1 cellular context compared by ENCODE assay signal in the genomic region with DNA sequence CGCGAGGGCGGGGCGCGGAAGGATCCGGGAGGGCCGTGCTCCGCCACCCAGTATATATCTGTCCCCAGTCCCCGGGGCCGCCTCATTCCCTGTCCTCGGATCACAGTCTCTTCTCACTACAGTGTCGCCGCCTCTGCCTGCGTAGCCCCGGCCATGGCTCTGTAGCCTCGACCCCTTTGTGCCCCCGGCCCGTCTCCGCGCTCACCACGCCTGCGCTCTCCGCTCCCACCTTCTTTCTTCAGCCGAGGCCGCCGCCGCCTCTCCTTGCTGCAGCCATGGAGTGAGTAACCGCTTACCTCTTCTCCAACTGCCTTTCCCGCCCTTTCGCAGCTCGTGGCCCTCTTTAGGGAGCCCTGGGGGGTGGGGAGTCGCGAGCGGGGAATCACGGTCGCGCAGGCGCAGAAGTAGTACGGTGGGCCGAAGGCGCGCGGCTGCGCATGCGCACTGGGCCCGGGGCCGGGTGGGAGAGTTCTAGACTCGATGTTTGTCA.
TF ChIP-seq lines count a peak whose summit lies in the region.

Gene ATF5 (plus strand): TSS at position 85 of the 490 bp plus-strand sequence. CDS start 1,646 bp downstream, outside the sequence.
A gene with protein sequence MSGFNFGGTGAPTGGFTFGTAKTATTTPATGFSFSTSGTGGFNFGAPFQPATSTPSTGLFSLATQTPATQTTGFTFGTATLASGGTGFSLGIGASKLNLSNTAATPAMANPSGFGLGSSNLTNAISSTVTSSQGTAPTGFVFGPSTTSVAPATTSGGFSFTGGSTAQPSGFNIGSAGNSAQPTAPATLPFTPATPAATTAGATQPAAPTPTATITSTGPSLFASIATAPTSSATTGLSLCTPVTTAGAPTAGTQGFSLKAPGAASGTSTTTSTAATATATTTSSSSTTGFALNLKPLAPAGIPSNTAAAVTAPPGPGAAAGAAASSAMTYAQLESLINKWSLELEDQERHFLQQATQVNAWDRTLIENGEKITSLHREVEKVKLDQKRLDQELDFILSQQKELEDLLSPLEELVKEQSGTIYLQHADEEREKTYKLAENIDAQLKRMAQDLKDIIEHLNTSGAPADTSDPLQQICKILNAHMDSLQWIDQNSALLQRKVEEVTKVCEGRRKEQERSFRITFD (minus strand): TSS at position 384 of the 490 bp plus-strand sequence. CDS start 19,697 bp downstream, outside the sequence.

TF ChIP-seq in K562, 482 proteins besides CTCF, POLR2A, EP300 and RAD21 (continued from another document and continues in another):
- TF ChIP-seq ZBTB43 (CRISPR knock-in tag; IDR thresholded peaks at IDR 0.05) = peak; percentile 47; the same call in 1 of the 2 replicates
- TF ChIP-seq, protein P1, sequence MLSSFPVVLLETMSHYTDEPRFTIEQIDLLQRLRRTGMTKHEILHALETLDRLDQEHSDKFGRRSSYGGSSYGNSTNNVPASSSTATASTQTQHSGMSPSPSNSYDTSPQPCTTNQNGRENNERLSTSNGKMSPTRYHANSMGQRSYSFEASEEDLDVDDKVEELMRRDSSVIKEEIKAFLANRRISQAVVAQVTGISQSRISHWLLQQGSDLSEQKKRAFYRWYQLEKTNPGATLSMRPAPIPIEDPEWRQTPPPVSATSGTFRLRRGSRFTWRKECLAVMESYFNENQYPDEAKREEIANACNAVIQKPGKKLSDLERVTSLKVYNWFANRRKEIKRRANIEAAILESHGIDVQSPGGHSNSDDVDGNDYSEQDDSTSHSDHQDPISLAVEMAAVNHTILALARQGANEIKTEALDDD (IDR thresholded peaks at IDR 0.05) = no peak
- peak; percentile 40; the same call in 1 of the 2 replicates for TF ChIP-seq CHD2 (IDR thresholded peaks at IDR 0.05; ENCODE audit: low read depth, low read length)
- TF ChIP-seq, protein P2, sequence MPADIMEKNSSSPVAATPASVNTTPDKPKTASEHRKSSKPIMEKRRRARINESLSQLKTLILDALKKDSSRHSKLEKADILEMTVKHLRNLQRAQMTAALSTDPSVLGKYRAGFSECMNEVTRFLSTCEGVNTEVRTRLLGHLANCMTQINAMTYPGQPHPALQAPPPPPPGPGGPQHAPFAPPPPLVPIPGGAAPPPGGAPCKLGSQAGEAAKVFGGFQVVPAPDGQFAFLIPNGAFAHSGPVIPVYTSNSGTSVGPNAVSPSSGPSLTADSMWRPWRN (IDR thresholded peaks at IDR 0.05; ENCODE audit: low read depth) = no peak
- peak; percentile 78 for TF ChIP-seq ZNF12 (CRISPR knock-in tag; IDR thresholded peaks at IDR 0.05)
- no peak for TF ChIP-seq C11orf30 (IDR thresholded peaks at IDR 0.05; ENCODE audit: low read depth)
- 0 out of 2 replicates have a peak, but pooled peaks have one; percentile 37 for TF ChIP-seq RAD51 (IDR thresholded peaks at IDR 0.05; ENCODE audit: borderline replicate concordance, low read depth)
- TF ChIP-seq, protein P3, sequence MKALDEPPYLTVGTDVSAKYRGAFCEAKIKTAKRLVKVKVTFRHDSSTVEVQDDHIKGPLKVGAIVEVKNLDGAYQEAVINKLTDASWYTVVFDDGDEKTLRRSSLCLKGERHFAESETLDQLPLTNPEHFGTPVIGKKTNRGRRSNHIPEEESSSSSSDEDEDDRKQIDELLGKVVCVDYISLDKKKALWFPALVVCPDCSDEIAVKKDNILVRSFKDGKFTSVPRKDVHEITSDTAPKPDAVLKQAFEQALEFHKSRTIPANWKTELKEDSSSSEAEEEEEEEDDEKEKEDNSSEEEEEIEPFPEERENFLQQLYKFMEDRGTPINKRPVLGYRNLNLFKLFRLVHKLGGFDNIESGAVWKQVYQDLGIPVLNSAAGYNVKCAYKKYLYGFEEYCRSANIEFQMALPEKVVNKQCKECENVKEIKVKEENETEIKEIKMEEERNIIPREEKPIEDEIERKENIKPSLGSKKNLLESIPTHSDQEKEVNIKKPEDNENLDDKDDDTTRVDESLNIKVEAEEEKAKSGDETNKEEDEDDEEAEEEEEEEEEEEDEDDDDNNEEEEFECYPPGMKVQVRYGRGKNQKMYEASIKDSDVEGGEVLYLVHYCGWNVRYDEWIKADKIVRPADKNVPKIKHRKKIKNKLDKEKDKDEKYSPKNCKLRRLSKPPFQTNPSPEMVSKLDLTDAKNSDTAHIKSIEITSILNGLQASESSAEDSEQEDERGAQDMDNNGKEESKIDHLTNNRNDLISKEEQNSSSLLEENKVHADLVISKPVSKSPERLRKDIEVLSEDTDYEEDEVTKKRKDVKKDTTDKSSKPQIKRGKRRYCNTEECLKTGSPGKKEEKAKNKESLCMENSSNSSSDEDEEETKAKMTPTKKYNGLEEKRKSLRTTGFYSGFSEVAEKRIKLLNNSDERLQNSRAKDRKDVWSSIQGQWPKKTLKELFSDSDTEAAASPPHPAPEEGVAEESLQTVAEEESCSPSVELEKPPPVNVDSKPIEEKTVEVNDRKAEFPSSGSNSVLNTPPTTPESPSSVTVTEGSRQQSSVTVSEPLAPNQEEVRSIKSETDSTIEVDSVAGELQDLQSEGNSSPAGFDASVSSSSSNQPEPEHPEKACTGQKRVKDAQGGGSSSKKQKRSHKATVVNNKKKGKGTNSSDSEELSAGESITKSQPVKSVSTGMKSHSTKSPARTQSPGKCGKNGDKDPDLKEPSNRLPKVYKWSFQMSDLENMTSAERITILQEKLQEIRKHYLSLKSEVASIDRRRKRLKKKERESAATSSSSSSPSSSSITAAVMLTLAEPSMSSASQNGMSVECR (CRISPR knock-in tag; IDR thresholded peaks at IDR 0.05) = no peak; the same call in 1 of the 2 replicates
- TF ChIP-seq ZNF124 (CRISPR knock-in tag; IDR thresholded peaks at IDR 0.05) = no peak; the same call in 1 of the 2 replicates
- no peak for TF ChIP-seq CREBBP (IDR thresholded peaks at IDR 0.05; ENCODE audit: low read depth, low read length)
- TF ChIP-seq RBBP5 (IDR thresholded peaks at IDR 0.05; ENCODE audit: borderline replicate concordance, insufficient read depth, low read length, poor library complexity, severe bottlenecking) = no peak
- TF ChIP-seq ETV5 (CRISPR knock-in tag; IDR thresholded peaks at IDR 0.05; ENCODE audit: low read depth) = peak; percentile 50; the same call in 1 of the 2 replicates
- TF ChIP-seq PYGO2 (tag; IDR thresholded peaks at IDR 0.05) = no peak
- peak; percentile 90 for TF ChIP-seq ERF (CRISPR knock-in tag; IDR thresholded peaks at IDR 0.05)
- peak; percentile 35; the same call in 1 of the 2 replicates for TF ChIP-seq ZNF175 (CRISPR knock-in tag; IDR thresholded peaks at IDR 0.05; ENCODE audit: low read depth)
- TF ChIP-seq ELF2 (CRISPR knock-in tag; IDR thresholded peaks at IDR 0.05) = 0 out of 2 replicates have a peak, but pooled peaks have one; percentile 35
- peak; percentile 5 for TF ChIP-seq TCF3 (CRISPR knock-in tag; IDR thresholded peaks at IDR 0.05)
- no peak for TF ChIP-seq HNRNPK (IDR thresholded peaks at IDR 0.05; ENCODE audit: low read depth, low read length, poor library complexity, severe bottlenecking)
- TF ChIP-seq EZH2 (IDR thresholded peaks at IDR 0.05; ENCODE audit: borderline replicate concordance, low read depth, low read length) = no peak
- peak; percentile 100 for TF ChIP-seq POLR2G (IDR thresholded peaks at IDR 0.05; ENCODE audit: low read depth, low read length)
- TF ChIP-seq HNRNPL (IDR thresholded peaks at IDR 0.05; ENCODE audit: low read depth, low read length) = no peak
- TF ChIP-seq MYBL2 (IDR thresholded peaks at IDR 0.05; ENCODE audit: low read depth) = peak; percentile 83
- no peak for TF ChIP-seq MYBL2 (CRISPR knock-in tag; IDR thresholded peaks at IDR 0.05; ENCODE audit: borderline replicate concordance)
- TF ChIP-seq NR4A1 (CRISPR knock-in tag; IDR thresholded peaks at IDR 0.05) = no peak
- peak; percentile 40; the same call in 1 of the 2 replicates for TF ChIP-seq NR4A1 (tag; IDR thresholded peaks at IDR 0.05)
- 0 out of 2 replicates have a peak, but pooled peaks have one; percentile 11 for TF ChIP-seq KLF13 (tag; IDR thresholded peaks at IDR 0.05; ENCODE audit: borderline replicate concordance, low read depth)
- TF ChIP-seq NRF1 (conservative IDR thresholded peaks at IDR 0.05 in 1 of 2, IDR thresholded peaks at IDR 0.05 in 1 of 2) = peak; percentile 98
- peak; percentile 87; the same call in 1 of the 2 replicates for TF ChIP-seq PHF8 (IDR thresholded peaks at IDR 0.05; ENCODE audit: borderline replicate concordance, low read length)
- TF ChIP-seq TOE1 (IDR thresholded peaks at IDR 0.05; ENCODE audit: borderline replicate concordance) = peak; percentile 86
- peak; percentile 94 for TF ChIP-seq TOE1 (CRISPR knock-in tag; IDR thresholded peaks at IDR 0.05; ENCODE audit: borderline replicate concordance, low read depth)
- TF ChIP-seq CBX1 (IDR thresholded peaks at IDR 0.05; ENCODE audit: low read depth) = peak; percentile 91
- TF ChIP-seq, protein P4, sequence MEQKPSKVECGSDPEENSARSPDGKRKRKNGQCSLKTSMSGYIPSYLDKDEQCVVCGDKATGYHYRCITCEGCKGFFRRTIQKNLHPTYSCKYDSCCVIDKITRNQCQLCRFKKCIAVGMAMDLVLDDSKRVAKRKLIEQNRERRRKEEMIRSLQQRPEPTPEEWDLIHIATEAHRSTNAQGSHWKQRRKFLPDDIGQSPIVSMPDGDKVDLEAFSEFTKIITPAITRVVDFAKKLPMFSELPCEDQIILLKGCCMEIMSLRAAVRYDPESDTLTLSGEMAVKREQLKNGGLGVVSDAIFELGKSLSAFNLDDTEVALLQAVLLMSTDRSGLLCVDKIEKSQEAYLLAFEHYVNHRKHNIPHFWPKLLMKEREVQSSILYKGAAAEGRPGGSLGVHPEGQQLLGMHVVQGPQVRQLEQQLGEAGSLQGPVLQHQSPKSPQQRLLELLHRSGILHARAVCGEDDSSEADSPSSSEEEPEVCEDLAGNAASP (IDR thresholded peaks at IDR 0.05) = no peak
- TF ChIP-seq CBX3 (IDR thresholded peaks at IDR 0.05; ENCODE audit: borderline replicate concordance in 1 of 2, low read length in 2 of 2) = no peak; a peak in 1 of 3 replicates
- peak; percentile 74; the same call in 1 of the 2 replicates for TF ChIP-seq KLF10 (CRISPR knock-in tag; IDR thresholded peaks at IDR 0.05)
- TF ChIP-seq, protein P5, sequence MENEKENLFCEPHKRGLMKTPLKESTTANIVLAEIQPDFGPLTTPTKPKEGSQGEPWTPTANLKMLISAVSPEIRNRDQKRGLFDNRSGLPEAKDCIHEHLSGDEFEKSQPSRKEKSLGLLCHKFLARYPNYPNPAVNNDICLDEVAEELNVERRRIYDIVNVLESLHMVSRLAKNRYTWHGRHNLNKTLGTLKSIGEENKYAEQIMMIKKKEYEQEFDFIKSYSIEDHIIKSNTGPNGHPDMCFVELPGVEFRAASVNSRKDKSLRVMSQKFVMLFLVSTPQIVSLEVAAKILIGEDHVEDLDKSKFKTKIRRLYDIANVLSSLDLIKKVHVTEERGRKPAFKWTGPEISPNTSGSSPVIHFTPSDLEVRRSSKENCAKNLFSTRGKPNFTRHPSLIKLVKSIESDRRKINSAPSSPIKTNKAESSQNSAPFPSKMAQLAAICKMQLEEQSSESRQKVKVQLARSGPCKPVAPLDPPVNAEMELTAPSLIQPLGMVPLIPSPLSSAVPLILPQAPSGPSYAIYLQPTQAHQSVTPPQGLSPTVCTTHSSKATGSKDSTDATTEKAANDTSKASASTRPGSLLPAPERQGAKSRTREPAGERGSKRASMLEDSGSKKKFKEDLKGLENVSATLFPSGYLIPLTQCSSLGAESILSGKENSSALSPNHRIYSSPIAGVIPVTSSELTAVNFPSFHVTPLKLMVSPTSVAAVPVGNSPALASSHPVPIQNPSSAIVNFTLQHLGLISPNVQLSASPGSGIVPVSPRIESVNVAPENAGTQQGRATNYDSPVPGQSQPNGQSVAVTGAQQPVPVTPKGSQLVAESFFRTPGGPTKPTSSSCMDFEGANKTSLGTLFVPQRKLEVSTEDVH (IDR thresholded peaks at IDR 0.05; ENCODE audit: low read depth, partially characterized antibody) = peak; percentile 76
- no peak for TF ChIP-seq RBM34 (IDR thresholded peaks at IDR 0.05; ENCODE audit: borderline replicate concordance, insufficient read depth, low read length)
- peak; percentile 96 for TF ChIP-seq E2F3 (CRISPR knock-in tag; IDR thresholded peaks at IDR 0.05)
- TF ChIP-seq ZNF639 (CRISPR knock-in tag; conservative IDR thresholded peaks at IDR 0.05 in 1 of 2, IDR thresholded peaks at IDR 0.05 in 1 of 2) = peak in 1 of 2 experiments; percentile 78; a peak in 2 of 4 replicates
- no peak for TF ChIP-seq ZNF239 (CRISPR knock-in tag; IDR thresholded peaks at IDR 0.05)
- TF ChIP-seq SMC3 (conservative IDR thresholded peaks at IDR 0.05; ENCODE audit: insufficient read depth, low read depth, low read length) = no peak
- no peak for TF ChIP-seq NELFE (IDR thresholded peaks at IDR 0.05; ENCODE audit: insufficient read depth, insufficient read length)
- TF ChIP-seq MBD2 (IDR thresholded peaks at IDR 0.05; ENCODE audit: borderline replicate concordance, low read depth) = 0 out of 2 replicates have a peak, but pooled peaks have one; percentile 66
- TF ChIP-seq JUND (IDR thresholded peaks at IDR 0.05; ENCODE audit: borderline replicate concordance, low read depth, low read length) = no peak
- TF ChIP-seq JUND (tag; IDR thresholded peaks at IDR 0.05; ENCODE audit: borderline replicate concordance, low read depth, low read length) = no peak
